In genomic region chr17:7081341-7082062, GRCh38 we compare ENCODE assay signal across 16 cellular contexts. TPM values are rescaled to one million over a fixed set of nuclear protein-coding genes. Genes with fewer than 3 reads are reported as not detected.
DNase-seq lines count a peak whose midpoint lies in the region; ATAC-seq and TF ChIP-seq lines count a peak whose summit lies in the region.
"Had no signal": no experiment of that assay in that cellular context is flagged by ENCODE, and none has a peak within 500 bp of the region (broad histone marks: within the 10 kb centered on the region; RNA-seq: fewer than 3 reads in every experiment).

No MANE protein-coding gene starts in this region.

- H3K9ac ChIP-seq in Loucy (ENCODE audit: low read depth, low read length, poor library complexity, severe bottlenecking): no peak overlapping the region

- intact Hi-C loops in activated CD4-positive, alpha-beta T cell treated with anti-CD3 and anti-CD28 coated beads for 36 hours (cut with DNase I, micrococcal nuclease): no loop called here

- H3K4me3 ChIP-seq in Loucy (ENCODE audit: low read length, poor library complexity, severe bottlenecking): no peak overlapping the region
- H3K4me3 ChIP-seq: tibial artery had no signal

- no peaks in the 10 kb centered on the region for H3K9me3 ChIP-seq in Loucy (ENCODE audit: insufficient read depth, low read depth, low read length)
- H3K9me3 ChIP-seq: tibial artery had no signal

- H3K9me2 ChIP-seq in Loucy (replicated peaks; ENCODE audit: low read depth, low read length): no peaks in the 10 kb centered on the region

- H3K36me3 ChIP-seq in Loucy (ENCODE audit: insufficient read depth, low read length): no peaks in the 10 kb centered on the region
- H3K36me3 ChIP-seq: tibial artery had no signal

- no peaks in the 10 kb centered on the region for H4K20me1 ChIP-seq in Loucy (ENCODE audit: insufficient read depth, low read length, poor library complexity, severe bottlenecking)

- H3K4me3 Mint-ChIP-seq in activated CD4-positive, alpha-beta T cell treated with anti-CD3 and anti-CD28 coated beads for 36 hours: no peak overlapping the region

- no peaks in the 10 kb centered on the region for H3K27me3 ChIP-seq in Loucy (ENCODE audit: insufficient read depth, low read length, poor library complexity, severe bottlenecking)

- no peak overlapping the region for H2AFZ ChIP-seq in Loucy (ENCODE audit: low read length)

- no peaks in the 10 kb centered on the region for H3F3A ChIP-seq in Loucy (ENCODE audit: low read depth)

- no peak overlapping the region for H3K27ac Mint-ChIP-seq in activated CD4-positive, alpha-beta T cell treated with anti-CD3 and anti-CD28 coated beads for 36 hours

- H3K79me2 ChIP-seq in Loucy (ENCODE audit: insufficient read depth, low read length): no peaks in the 10 kb centered on the region

- peak; percentile 49 for ATAC-seq in activated CD4-positive, alpha-beta T cell treated with anti-CD3 and anti-CD28 coated beads for 36 hours

- H3K4me2 ChIP-seq in Loucy (ENCODE audit: low read depth, low read length, poor library complexity, severe bottlenecking): peak overlapping the region; percentile 34

- DNase-seq in activated CD4-positive, alpha-beta T cell treated with anti-CD3 and anti-CD28 coated beads for 36 hours: peak; percentile 25
- no peak for DNase-seq in activated CD4-positive, alpha-beta T cell treated with anti-CD3 and anti-CD28 coated beads, Interleukin-2, amount 50 U/mL, for 4 hours
- peak; percentile 65 for DNase-seq in activated effector memory CD4-positive, alpha-beta T cell treated with anti-CD3 and anti-CD28 coated beads, Interleukin-2, amount 50 U/mL, for 16 hours
- peak; percentile 58 for DNase-seq in myocyte (ENCODE audit: low read depth)
- no peak for DNase-seq in retina
- no peak for DNase-seq in HT-29 (ENCODE audit: low spot score)
- DNase-seq in NCI-H1694 (lab: John Stamatoyannopoulos, UW): no peak
- DNase-seq: ACHN; activated CD8-positive, alpha-beta memory T cell treated with anti-CD3 and anti-CD28 coated beads for 24 hours; hippocampal formation; NCI-H1417; NCI-H526 had no signal

- H3K27me3 Mint-ChIP-seq in activated CD4-positive, alpha-beta T cell treated with anti-CD3 and anti-CD28 coated beads for 36 hours: peaks cover 4% of the 10 kb centered on the region

- no peaks in the 10 kb centered on the region for H3K9me3 Mint-ChIP-seq in activated CD4-positive, alpha-beta T cell treated with anti-CD3 and anti-CD28 coated beads for 36 hours (ENCODE audit: low read depth)

- H3K4me1 Mint-ChIP-seq in activated CD4-positive, alpha-beta T cell treated with anti-CD3 and anti-CD28 coated beads for 36 hours: peaks cover 21% of the 10 kb centered on the region

- no peak for TF ChIP-seq CTCF in Loucy (conservative IDR thresholded peaks at IDR 0.05; ENCODE audit: low read length)

- CTCF ChIA-PET in activated CD4-positive, alpha-beta T cell treated with anti-CD3 and anti-CD28 coated beads for 36 hours (lab: Charles Lee): interaction anchor here (1.4 kb wide), 1 partner anchor 171 kb away, joined by 4 read pairs; no protein-coding TSS in a partner anchor

- POLR2A ChIA-PET in activated CD4-positive, alpha-beta T cell treated with anti-CD3 and anti-CD28 coated beads for 36 hours (lab: Charles Lee): no interaction called here

- H3K4me1 ChIP-seq in Loucy (ENCODE audit: insufficient read depth, low read length, poor library complexity, severe bottlenecking): peaks cover 4% of the 10 kb centered on the region

- H3K36me3 Mint-ChIP-seq in activated CD4-positive, alpha-beta T cell treated with anti-CD3 and anti-CD28 coated beads for 36 hours (ENCODE audit: low read depth): no peaks in the 10 kb centered on the region

RNA-seq across cellular contexts. Expression of gene CLEC10A, which starts 1.5 kb away (rescaled TPM):
- not detected for total RNA-seq in activated CD4-positive, alpha-beta T cell treated with anti-CD3 and anti-CD28 coated beads for 36 hours
- not detected in 2 replicates for total RNA-seq in myocyte
- not detected for polyA plus RNA-seq in myocyte (2012)
- not detected in 2 replicates for total RNA-seq in HT-29 (2014; rRNA removed; shearing (Covaris generic))
- total RNA-seq: endothelial cell of umbilical vein had no signal

RNA-seq across cellular contexts. Expression of gene ASGR2, which starts 33.1 kb away (rescaled TPM):
- not detected for total RNA-seq in activated CD4-positive, alpha-beta T cell treated with anti-CD3 and anti-CD28 coated beads for 36 hours
- not detected in 2 replicates for total RNA-seq in myocyte
- not detected for polyA plus RNA-seq in myocyte (2012)
- not detected in 2 replicates for total RNA-seq in HT-29 (2014; rRNA removed; shearing (Covaris generic))
- total RNA-seq: endothelial cell of umbilical vein had no signal
- polyA plus RNA-seq: endothelial cell of umbilical vein had no signal

RNA-seq across cellular contexts. Expression of gene SLC16A11, which starts 37.6 kb away (rescaled TPM):
- 1 to 10 TPM; 1.2 to 1.5 TPM for total RNA-seq in activated CD4-positive, alpha-beta T cell treated with anti-CD3 and anti-CD28 coated beads for 36 hours
- total RNA-seq in myocyte: 0.78 TPM in 1 of 2 replicates, not detected in the other
- 0.16 TPM for polyA plus RNA-seq in myocyte (2012)
- not detected in 2 replicates for total RNA-seq in HT-29 (2014; rRNA removed; shearing (Covaris generic))

RNA-seq across cellular contexts. Expression of gene SLC16A13, which starts 45.7 kb away (rescaled TPM):
- 1 to 10 TPM; 8.3 to 9.6 TPM for total RNA-seq in activated CD4-positive, alpha-beta T cell treated with anti-CD3 and anti-CD28 coated beads for 36 hours
- 0.10 and 0.75 TPM in 2 replicates for total RNA-seq in myocyte
- polyA plus RNA-seq in myocyte (2012): 2.6 TPM
- 0.16 and 0.28 TPM in 2 replicates for total RNA-seq in HT-29 (2014; rRNA removed; shearing (Covaris generic))

RNA-seq across cellular contexts. Expression of gene BCL6B, which starts 58.7 kb away (rescaled TPM):
- total RNA-seq in activated CD4-positive, alpha-beta T cell treated with anti-CD3 and anti-CD28 coated beads for 36 hours: under 1 TPM; 0.27 to 0.46 TPM
- total RNA-seq in myocyte: not detected in 2 replicates
- not detected for polyA plus RNA-seq in myocyte (2012)
- not detected in 2 replicates for total RNA-seq in HT-29 (2014; rRNA removed; shearing (Covaris generic))
- total RNA-seq: mononuclear cell had no signal

Comparison
In these comparisons a context has a peak if more than half of its experiments do, and no peak if none do; other contexts are left out.
1. DNase-seq: peak in activated CD4-positive, alpha-beta T cell treated with anti-CD3 and anti-CD28 coated beads for 36 hours (single experiment), activated effector memory CD4-positive, alpha-beta T cell treated with anti-CD3 and anti-CD28 coated beads, Interleukin-2, amount 50 U/mL, for 16 hours (single experiment) and myocyte (single experiment); none in activated CD4-positive, alpha-beta T cell treated with anti-CD3 and anti-CD28 coated beads, Interleukin-2, amount 50 U/mL, for 4 hours (0 of 2), retina (single experiment), HT-29 (single experiment) and NCI-H1694 (single experiment).